Comparison of ENCODE assay signal across 20 cellular contexts in the genomic region with DNA sequence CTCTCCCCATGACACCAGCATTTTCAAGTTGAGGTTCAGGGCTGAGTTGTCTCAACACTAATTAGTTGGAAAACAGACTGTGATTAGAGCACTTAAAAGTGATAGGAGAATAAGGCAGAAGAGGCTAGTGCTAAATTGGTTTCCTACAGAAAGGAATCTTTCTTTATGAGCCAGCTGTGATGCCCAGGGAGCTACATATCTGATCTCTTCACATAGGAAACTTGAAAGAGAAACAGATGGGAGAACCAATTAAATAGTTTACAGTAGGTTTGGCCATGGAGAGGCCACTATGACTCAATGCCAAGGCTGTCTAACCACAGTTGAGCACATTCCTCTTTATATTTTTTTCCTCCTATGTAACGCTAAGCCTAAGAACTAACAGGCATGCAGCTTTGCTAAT.
A peak's percentile ranks its signal among the peaks of the same experiment; 100 is the strongest.
DNase-seq lines count a peak whose midpoint lies in the region; ATAC-seq and TF ChIP-seq lines count a peak whose summit lies in the region.
"Had no signal": no experiment of that assay in that cellular context is flagged by ENCODE, and none has a peak within 500 bp of the region (broad histone marks: within the 10 kb centered on the region; RNA-seq: fewer than 3 reads in every experiment).

No MANE protein-coding gene starts in this region.

- H4K20me1 ChIP-seq in smooth muscle cell (ENCODE audit: low read depth), result no peaks in the 10 kb centered on the region

- no peak overlapping the region for H3K27ac Mint-ChIP-seq in CD8-positive, alpha-beta T cell
- H3K27ac Mint-ChIP-seq: activated T-helper 2 cell treated with anti-CD3 and anti-CD28 coated beads, Interferon-gamma antibody, Interleukin-2, Interleukin-4, amounts not matched to agents 10 μg/mL and 5 μg/mL and 100 μg/mL, durations not matched to agents 14 hours and 24 hours and 36 hours; naive thymus-derived CD8-positive, alpha-beta T cell; progenitor cell of endocrine pancreas had no signal

- ATAC-seq in HG03342 (IDR thresholded peaks at IDR 0.05; ENCODE audit: unreplicated experiment), result no peak
- ATAC-seq in CD8-positive, alpha-beta T cell, result no peak
- ATAC-seq: naive thymus-derived CD8-positive, alpha-beta T cell had no signal

- H3K27me3 ChIP-seq in smooth muscle cell (ENCODE audit: low read depth), result no peaks in the 10 kb centered on the region
- H3K27me3 ChIP-seq in CD8-positive, alpha-beta T cell (ENCODE audit: insufficient read depth, low read length), result no peaks in the 10 kb centered on the region
- H3K27me3 ChIP-seq: ascending aorta, esophagus squamous epithelium, suprapubic skin had no signal

- no peak overlapping the region for H3K4me3 Mint-ChIP-seq in CD8-positive, alpha-beta T cell
- H3K4me3 Mint-ChIP-seq: naive thymus-derived CD8-positive, alpha-beta T cell had no signal

- no peaks in the 10 kb centered on the region for H3K27me3 Mint-ChIP-seq in CD8-positive, alpha-beta T cell (ENCODE audit: low read depth)
- H3K27me3 Mint-ChIP-seq: naive thymus-derived CD8-positive, alpha-beta T cell; progenitor cell of endocrine pancreas had no signal

- H3K4me3 ChIP-seq in smooth muscle cell, result no peak overlapping the region
- no peak overlapping the region for H3K4me3 ChIP-seq in CD8-positive, alpha-beta T cell (ENCODE audit: low read depth, low read length)
- H3K4me3 ChIP-seq: ascending aorta, dorsolateral prefrontal cortex, esophagus squamous epithelium, suprapubic skin had no signal

- no peaks in the 10 kb centered on the region for H3K36me3 ChIP-seq in smooth muscle cell (ENCODE audit: low read depth)
- H3K36me3 ChIP-seq in CD8-positive, alpha-beta T cell (ENCODE audit: insufficient read depth, low read length), result no peaks in the 10 kb centered on the region
- H3K36me3 ChIP-seq: ascending aorta, esophagus squamous epithelium, suprapubic skin had no signal

- WGBS in smooth muscle cell (ENCODE audit: low lambda C conversion rate), result 20% methylated on average over 1 of the region's 1 CpG

- peaks cover 5% of the 10 kb centered on the region for H3K9me3 ChIP-seq in smooth muscle cell (replicated peaks; ENCODE audit: low read depth)
- no peaks in the 10 kb centered on the region for H3K9me3 ChIP-seq in CD8-positive, alpha-beta T cell (ENCODE audit: low read length)
- H3K9me3 ChIP-seq: ascending aorta, suprapubic skin had no signal

- POLR2A ChIA-PET in RWPE1 (lab: Yijun Ruan, JAX; ENCODE audit: low non-redundant PET), result no interaction called here
- POLR2A ChIA-PET in CD8-positive, alpha-beta T cell (lab: Charles Lee), result interaction anchor here (0.7 kb wide), 1 partner anchor 795 kb away, joined by 3 read pairs; no protein-coding TSS in a partner anchor

- H3K4me1 Mint-ChIP-seq in CD8-positive, alpha-beta T cell (ENCODE audit: low read depth), result no peaks in the 10 kb centered on the region
- H3K4me1 Mint-ChIP-seq: naive thymus-derived CD8-positive, alpha-beta T cell had no signal

- H3K9me3 Mint-ChIP-seq in CD8-positive, alpha-beta T cell, result peaks cover 14% of the 10 kb centered on the region

- H3K27ac ChIP-seq in smooth muscle cell (ENCODE audit: low read depth), result peak overlapping the region; percentile 72
- no peak overlapping the region for H3K27ac ChIP-seq in RWPE1
- H3K27ac ChIP-seq in CD8-positive, alpha-beta T cell (ENCODE audit: low read depth, low read length), result no peak overlapping the region
- H3K27ac ChIP-seq: ascending aorta, dorsolateral prefrontal cortex, esophagus squamous epithelium, KMS-11, suprapubic skin, VCaP had no signal

- CTCF ChIA-PET in RWPE1 (lab: Yijun Ruan, JAX), result no interaction called here
- CTCF ChIA-PET in CD8-positive, alpha-beta T cell (lab: Charles Lee), result no interaction called here

- no peak overlapping the region for H2AFZ ChIP-seq in smooth muscle cell (ENCODE audit: low read depth)

- intact Hi-C loops in CD8-positive, alpha-beta T cell (cut with DNase I, micrococcal nuclease), result no loop called here

- H3K9ac ChIP-seq in smooth muscle cell (ENCODE audit: low read depth), result no peak overlapping the region
- H3K9ac ChIP-seq: KMS-11 had no signal

- peak overlapping the region; percentile 42 for H3K4me2 ChIP-seq in smooth muscle cell
- H3K4me2 ChIP-seq: KMS-11 had no signal

- no peaks in the 10 kb centered on the region for H3K36me3 Mint-ChIP-seq in CD8-positive, alpha-beta T cell
- H3K36me3 Mint-ChIP-seq: naive thymus-derived CD8-positive, alpha-beta T cell had no signal

- peaks cover 20% of the 10 kb centered on the region for H3K4me1 ChIP-seq in smooth muscle cell (ENCODE audit: low read depth)
- H3K4me1 ChIP-seq in CD8-positive, alpha-beta T cell (ENCODE audit: insufficient read depth, low read length), result no peaks in the 10 kb centered on the region
- H3K4me1 ChIP-seq: ascending aorta, esophagus squamous epithelium, suprapubic skin had no signal

- peaks cover 13% of the 10 kb centered on the region for H3F3A ChIP-seq in smooth muscle cell (ENCODE audit: low read depth)

- TF ChIP-seq CTCF in smooth muscle cell (IDR thresholded peaks at IDR 0.05; ENCODE audit: borderline replicate concordance, insufficient read depth, poor library complexity, severe bottlenecking) (no peak), RWPE1 (conservative IDR thresholded peaks at IDR 0.05; ENCODE audit: low read depth) (no peak)
- no peak for TF ChIP-seq CTCF in CD8-positive, alpha-beta T cell (IDR thresholded peaks at IDR 0.05)

- no peaks in the 10 kb centered on the region for H3K79me2 ChIP-seq in smooth muscle cell (ENCODE audit: low read depth)

- DNase-seq in NCI-H1092 treated with DMSO at 0.1 percent for 48 hours (lab: John Stamatoyannopoulos, UW), result peak; percentile 27
- no peak for DNase-seq in NCI-H1092 (lab: John Stamatoyannopoulos, UW)
- DNase-seq in NCI-H748 treated with DMSO at 0.1 percent for 48 hours (lab: John Stamatoyannopoulos, UW), result peak; percentile 86
- peak; percentile 38 for DNase-seq in dedifferentiated amniotic fluid mesenchymal stem cell (ENCODE audit: extremely low spot score)
- DNase-seq in smooth muscle cell (lab: John Stamatoyannopoulos, UW; ENCODE audit: unreplicated experiment), result no peak
- DNase-seq in RWPE1 (ENCODE audit: low spot score), result no peak
- DNase-seq in CD8-positive, alpha-beta T cell, result no peak
- DNase-seq: 8988T; dorsolateral prefrontal cortex; esophagus squamous epithelium; GF-D8; naive thymus-derived CD8-positive, alpha-beta T cell; NCI-H2029 treated with DMSO at 0.1 percent for 48 hours had no signal

Comparison
In these comparisons a context has a peak if more than half of its experiments do, and no peak if none do; other contexts are left out.
1. DNase-seq: peak in NCI-H1092 treated with DMSO at 0.1 percent for 48 hours (single experiment), NCI-H748 treated with DMSO at 0.1 percent for 48 hours (single experiment) and dedifferentiated amniotic fluid mesenchymal stem cell (single experiment); none in NCI-H1092 (single experiment), smooth muscle cell (single experiment), RWPE1 (single experiment) and CD8-positive, alpha-beta T cell (0 of 7).